8 cellular contexts compared by ENCODE assay signal in the genomic region with DNA sequence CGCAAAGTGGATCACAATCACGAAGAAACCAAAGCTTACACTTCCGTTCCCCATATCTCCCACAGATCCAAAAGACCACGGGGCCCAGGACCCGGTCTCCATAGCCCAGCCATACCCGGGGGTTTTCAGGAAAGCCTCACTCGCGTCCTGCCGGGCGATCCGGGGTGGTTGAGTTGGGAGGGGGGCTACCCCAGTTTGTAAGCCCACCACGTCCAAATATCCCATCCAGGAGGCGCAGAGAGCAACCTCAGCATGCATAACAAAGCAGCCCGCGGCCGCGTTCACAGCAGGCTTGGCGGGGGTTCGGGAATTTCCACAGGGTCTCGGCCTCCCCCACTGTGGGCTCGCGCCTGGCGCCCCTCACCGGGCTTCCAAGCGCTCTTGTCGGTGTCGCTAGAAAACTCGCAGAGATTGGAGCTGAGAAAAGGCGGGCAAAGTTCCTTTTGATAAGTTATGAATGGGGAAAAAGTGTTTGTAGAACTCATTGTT. TPM values are rescaled to one million over a fixed set of nuclear protein-coding genes. Genes with fewer than 3 reads are reported as not detected.
DNase-seq lines count a peak whose midpoint lies in the region; ATAC-seq and TF ChIP-seq lines count a peak whose summit lies in the region.

No MANE protein-coding gene starts in this region.

- H3K27ac Mint-ChIP-seq in osteocyte (ENCODE audit: unreplicated experiment) = peak overlapping the region; percentile 79

- peaks cover 15% of the 10 kb centered on the region for H3K4me1 Mint-ChIP-seq in osteocyte (ENCODE audit: unreplicated experiment)

- H3K36me3 Mint-ChIP-seq in osteocyte (ENCODE audit: unreplicated experiment) = no peaks in the 10 kb centered on the region

- POLR2A ChIA-PET in BJ (lab: Charles Lee) = no interaction called here

- DNase-seq in BJ (ENCODE audit: low read depth) (no peak), MG63 (no peak), epithelial cell of proximal tubule (ENCODE audit: low read depth) (no peak), osteocyte (ENCODE audit: extremely low spot score, unreplicated experiment) (no peak), NCI-H1417 (lab: John Stamatoyannopoulos, UW) (no peak), DMS114 treated with DMSO at 0.1 percent for 48 hours (lab: John Stamatoyannopoulos, UW; ENCODE audit: unreplicated experiment) (no peak), 8988T (no peak)

- no peaks in the 10 kb centered on the region for H3K9me3 ChIP-seq in MG63

- CTCF ChIA-PET in BJ (lab: Yijun Ruan, JAX) = interaction anchor here (1.4 kb wide), 1 partner anchor 9 kb away, joined by 5 read pairs; the partner anchor contains the start of gene SDF2L1

- ATAC-seq in GM21367 (IDR thresholded peaks at IDR 0.05; ENCODE audit: unreplicated experiment) = peak; percentile 33

- H3K4me3 ChIP-seq in BJ (ENCODE audit: low read depth, low read length) = peak overlapping the region; percentile 88
- H3K4me3 ChIP-seq in MG63 = peak overlapping the region; percentile 87
- peak overlapping the region; percentile 85 for H3K4me3 ChIP-seq in epithelial cell of proximal tubule (ENCODE audit: low read depth, low read length)

- no peaks in the 10 kb centered on the region for H3K27me3 ChIP-seq in BJ (ENCODE audit: control insufficient read depth, insufficient read depth, low read length)
- no peaks in the 10 kb centered on the region for H3K27me3 ChIP-seq in MG63

- no peaks in the 10 kb centered on the region for H3K9me3 Mint-ChIP-seq in osteocyte (ENCODE audit: unreplicated experiment)

- no peaks in the 10 kb centered on the region for H3K27me3 Mint-ChIP-seq in osteocyte (ENCODE audit: unreplicated experiment)

- H3K36me3 ChIP-seq in BJ (ENCODE audit: control insufficient read depth, insufficient read depth, low read length) (no peaks in the 10 kb centered on the region), MG63 (peaks cover 10% of the 10 kb centered on the region; the same call in 1 of the 2 replicates)

- no peak for TF ChIP-seq CTCF in BJ (IDR thresholded peaks at IDR 0.05; ENCODE audit: insufficient read depth, low read depth, low read length)
- TF ChIP-seq CTCF in epithelial cell of proximal tubule (conservative IDR thresholded peaks at IDR 0.05; ENCODE audit: low read depth, low read length) = no peak
- no peak for TF ChIP-seq CTCF in osteocyte (IDR thresholded peaks at IDR 0.05)

- H3K4me3 Mint-ChIP-seq in osteocyte (ENCODE audit: unreplicated experiment) = peak overlapping the region; percentile 90

RNA-seq across cellular contexts. Expression of gene SDF2L1, which starts 9.5 kb away (rescaled TPM):
- 10.9 and 22.8 TPM in 2 replicates for polyA plus RNA-seq in BJ (2011; rRNA removed)
- 11.8 and 13.4 TPM in 2 replicates for polyA minus RNA-seq in BJ (2011; rRNA and poly(A)+ RNA removed)
- total RNA-seq in MG63 (2014; rRNA removed; shearing (Covaris generic); ENCODE audit: low replicate concordance) = 13.9 and 40.9 TPM in 2 replicates
- total RNA-seq in epithelial cell of proximal tubule = 93.2 and 109 TPM in 2 replicates
- total RNA-seq in osteocyte = 20.7 and 23.2 TPM in 2 replicates

RNA-seq across cellular contexts. Expression of gene PPIL2, which starts 14.2 kb away (rescaled TPM):
- polyA plus RNA-seq in BJ (2011; rRNA removed) = 38.9 and 64.7 TPM in 2 replicates
- polyA minus RNA-seq in BJ (2011; rRNA and poly(A)+ RNA removed) = 24.8 and 26.8 TPM in 2 replicates
- total RNA-seq in MG63 (2014; rRNA removed; shearing (Covaris generic); ENCODE audit: low replicate concordance) = 11.2 and 17.4 TPM in 2 replicates
- 25.5 and 31.0 TPM in 2 replicates for total RNA-seq in epithelial cell of proximal tubule
- 44.5 and 49.5 TPM in 2 replicates for total RNA-seq in osteocyte

RNA-seq across cellular contexts. Expression of gene CCDC116, which starts 19.0 kb away (rescaled TPM):
- polyA plus RNA-seq in BJ (2011; rRNA removed) = 0.10 and 0.13 TPM in 2 replicates
- polyA minus RNA-seq in BJ (2011; rRNA and poly(A)+ RNA removed) = 0.05 TPM in 1 of 2 replicates, not detected in the other
- not detected in 2 replicates for total RNA-seq in MG63 (2014; rRNA removed; shearing (Covaris generic); ENCODE audit: low replicate concordance)
- total RNA-seq in epithelial cell of proximal tubule = 0.17 and 0.29 TPM in 2 replicates
- total RNA-seq in osteocyte = 0.59 and 0.78 TPM in 2 replicates

RNA-seq across cellular contexts. Expression of gene YDJC, which starts 21.7 kb away (rescaled TPM):
- 14.6 and 20.0 TPM in 2 replicates for polyA plus RNA-seq in BJ (2011; rRNA removed)
- polyA minus RNA-seq in BJ (2011; rRNA and poly(A)+ RNA removed) = 4.9 and 7.3 TPM in 2 replicates
- total RNA-seq in MG63 (2014; rRNA removed; shearing (Covaris generic); ENCODE audit: low replicate concordance) = 70.3 and 78.4 TPM in 2 replicates
- total RNA-seq in epithelial cell of proximal tubule (123 TPM in 2 replicates), osteocyte (15.7 and 15.9 TPM in 2 replicates)
